In genomic region chr2:74392449-74392743, GRCh38 we compare ENCODE assay signal across 8 cellular contexts. TPM values are rescaled to one million over a fixed set of nuclear protein-coding genes. Genes with fewer than 3 reads are reported as not detected.
DNase-seq lines count a peak whose midpoint lies in the region; TF ChIP-seq lines count a peak whose summit lies in the region.

No MANE protein-coding gene starts in this region.

- WGBS in esophagus squamous epithelium, 2 donors, result 68 to 75% methylated on average over 13 of the region's 13 CpGs
- 69% methylated on average over 13 of the region's 13 CpGs for WGBS in prostate gland

- H3K27ac ChIP-seq in esophagus squamous epithelium, result no peak overlapping the region
- no peak overlapping the region for H3K27ac ChIP-seq in prostate gland

- no peaks in the 10 kb centered on the region for H3K36me3 ChIP-seq in ES-I3 (ENCODE audit: insufficient read depth, low read length)
- H3K36me3 ChIP-seq in NT2/D1 (ENCODE audit: insufficient read depth, insufficient read length, low read length), result peaks cover 14% of the 10 kb centered on the region
- no peaks in the 10 kb centered on the region for H3K36me3 ChIP-seq in esophagus squamous epithelium
- no peaks in the 10 kb centered on the region for H3K36me3 ChIP-seq in prostate gland

- TF ChIP-seq POLR2A in esophagus squamous epithelium (IDR thresholded peaks at IDR 0.05) (no peak), prostate gland (IDR thresholded peaks at IDR 0.05) (no peak)

- intact Hi-C loops in esophagus squamous epithelium (cut with DNase I), result no loop called here
- intact Hi-C loops in prostate gland (cut with DNase I), result loop anchor here (2.0 kb wide), 1 partner anchor 28 kb away; the partner anchor contains the start of genes C2orf81 and WDR54

- H3K9me3 ChIP-seq in ES-I3 (ENCODE audit: control insufficient read depth, insufficient read depth, low read length), result no peaks in the 10 kb centered on the region
- no peaks in the 10 kb centered on the region for H3K9me3 ChIP-seq in NT2/D1 (ENCODE audit: insufficient read depth, low read length)
- no peaks in the 10 kb centered on the region for H3K9me3 ChIP-seq in esophagus squamous epithelium
- H3K9me3 ChIP-seq in prostate gland, result no peaks in the 10 kb centered on the region

- H3K9ac ChIP-seq in ES-I3 (ENCODE audit: low read depth, low read length) (peak overlapping the region; percentile 94; the same call in 1 of the 2 replicates), NT2/D1 (ENCODE audit: insufficient read length, low read depth) (peak overlapping the region; percentile 81)

- no peak for TF ChIP-seq CTCF in esophagus squamous epithelium (IDR thresholded peaks at IDR 0.05)
- TF ChIP-seq CTCF in prostate gland (IDR thresholded peaks at IDR 0.05), result no peak

- DNase-seq in NT2/D1 (ENCODE audit: low read depth, low spot score), result no peak
- DNase-seq in esophagus squamous epithelium (lab: John Stamatoyannopoulos, UW), result no peak
- no peak for DNase-seq in prostate gland (ENCODE audit: low spot score)
- DNase-seq in NCI-H2227 treated with DMSO at 0.1 percent for 48 hours (lab: John Stamatoyannopoulos, UW), result no peak
- DNase-seq in NCI-H2081 (lab: John Stamatoyannopoulos, UW), result no peak
- DNase-seq in NCI-H1694 treated with DMSO at 0.1 percent for 48 hours (lab: John Stamatoyannopoulos, UW), result no peak
- DNase-seq in NCI-H1417 treated with DMSO at 0.1 percent for 48 hours (lab: John Stamatoyannopoulos, UW), result no peak

- H3K4me3 ChIP-seq in NT2/D1 (ENCODE audit: insufficient read length, low read depth) (peak overlapping the region; percentile 13), esophagus squamous epithelium (peak overlapping the region in 3 of 4 donors; percentile 78 to 98 (median 95)), prostate gland (peak overlapping the region; percentile 87 to 90)

- H3K4me1 ChIP-seq in ES-I3 (ENCODE audit: insufficient read depth, low read length), result 0 out of 2 replicates have a peak, but pooled peaks cover 7% of the 10 kb centered on the region
- no peaks in the 10 kb centered on the region for H3K4me1 ChIP-seq in NT2/D1 (ENCODE audit: insufficient read depth, insufficient read length)
- H3K4me1 ChIP-seq in esophagus squamous epithelium, result peaks cover 0 to 45% (median 27%) of the 10 kb centered on the region in 3 donors
- H3K4me1 ChIP-seq in prostate gland (replicated peaks), result peaks cover 6% of the 10 kb centered on the region

- H3K27me3 ChIP-seq in NT2/D1 (ENCODE audit: insufficient read depth, insufficient read length) (no peaks in the 10 kb centered on the region), esophagus squamous epithelium (no peaks in the 10 kb centered on the region), prostate gland (replicated peaks; ENCODE audit: insufficient read depth) (no peaks in the 10 kb centered on the region)

RNA-seq across cellular contexts. Expression of gene DCTN1, which starts 12.3 kb away (rescaled TPM):
- total RNA-seq in esophagus squamous epithelium (10 to 100 TPM; 67.1 to 80.1 (median 75.0) TPM), prostate gland (100 to 1,000 TPM in 1 of 2 donors, 10 to 100 TPM in 1; 93.9 to 294 TPM)

RNA-seq across cellular contexts. Expression of gene C2orf81, which starts 29.0 kb away (rescaled TPM):
- total RNA-seq in esophagus squamous epithelium (under 1 TPM; 0.22 to 0.76 (median 0.59) TPM), prostate gland (1 to 10 TPM; 6.1 to 6.8 TPM)

RNA-seq across cellular contexts. Expression of gene WDR54, which starts 29.1 kb away (rescaled TPM):
- total RNA-seq in esophagus squamous epithelium (1 to 10 TPM; 3.1 to 9.1 (median 6.0) TPM), prostate gland (10 to 100 TPM; 11.4 to 19.4 TPM)

RNA-seq across cellular contexts. Expression of gene SLC4A5, which starts 49.2 kb away (rescaled TPM):
- total RNA-seq in esophagus squamous epithelium (1 to 10 TPM in 2 of 4 donors, under 1 TPM in 2; 0.62 to 2.3 (median 1.2) TPM), prostate gland (10 to 100 TPM in 1 of 2 donors, 1 to 10 TPM in 1; 6.2 to 65.9 TPM)

RNA-seq across cellular contexts. Expression of gene RTKN, which starts 49.3 kb away (rescaled TPM):
- 10 to 100 TPM; 20.2 to 37.8 (median 27.9) TPM for total RNA-seq in esophagus squamous epithelium
- total RNA-seq in prostate gland, result 10 to 100 TPM; 24.5 to 26.0 TPM

Comparison
In these comparisons a context has a peak if more than half of its experiments do, and no peak if none do; other contexts are left out.
1. H3K4me3 ChIP-seq: peak in every context shown above with its lines; median percentile 95 in esophagus squamous epithelium; 88 in prostate gland; 13 in NT2/D1.
2. RNA of gene C2orf81, which starts 29.0 kb away (total RNA-seq): 6.1 to 6.8 TPM in prostate gland; 0.22 to 0.76 TPM in esophagus squamous epithelium; every median in the first group is over 4 times any median in the second.